8 cellular contexts compared by ENCODE assay signal in genomic region chr1:146369940-146370339, GRCh38.
DNase-seq lines count a peak whose midpoint lies in the region; ATAC-seq and TF ChIP-seq lines count a peak whose summit lies in the region.
"Not testable (repeated sequence)": the region's sequence is repeated elsewhere in the genome, so short reads cannot be mapped to it uniquely, and the experiment has no call there.

No MANE protein-coding gene starts in this region.

- CTCF ChIA-PET in Panc1 (lab: Charles Lee): not testable (repeated sequence)

- intact Hi-C loops in Panc1 (cut with micrococcal nuclease; ENCODE audit: unreplicated experiment); left ventricle myocardium inferior (cut with micrococcal nuclease): not testable (repeated sequence)

- not testable (repeated sequence) for TF ChIP-seq CTCF in Panc1 (IDR thresholded peaks at IDR 0.05); left ventricle myocardium inferior (IDR thresholded peaks at IDR 0.05; ENCODE audit: borderline replicate concordance); neural crest cell (conservative IDR thresholded peaks at IDR 0.05)

- not testable (repeated sequence) for H3K36me3 Mint-ChIP-seq in neural crest cell (ENCODE audit: low read depth)

- H3K4me3 ChIP-seq in HUES48 (ENCODE audit: low read depth, low read length) (peak overlapping the region; percentile 52), Panc1 (ENCODE audit: low read depth in 2 of 2, low read length in 2 of 2) (peak overlapping the region; percentile 35 to 51), left ventricle myocardium inferior (peak overlapping the region; percentile 60)

- peak; percentile 62; the same call in 1 of the 2 replicates for ATAC-seq in Panc1

- DNase-seq in Ammon's horn (ENCODE audit: low spot score) (peak; percentile 40), Panc1 (ENCODE audit: low read depth, low spot score) (peak; percentile 89), caudate nucleus (lab: John Stamatoyannopoulos, UW) (peak in 28 of 61 donors; percentile 2 to 60 (median 15)), left ventricle myocardium inferior (peak; percentile 16), neural crest cell (ENCODE audit: low read depth, low spot score) (peak; percentile 37)
- DNase-seq in activated CD8-positive, alpha-beta memory T cell treated with anti-CD3 and anti-CD28 coated beads for 4 hours (ENCODE audit: low read depth in 2 of 2): peak; percentile 15 to 16
- DNase-seq in stimulated activated CD4-positive, alpha-beta T cell treated with anti-CD3 and anti-CD28 coated beads, TNF-alpha, amount 100 ng/mL, for 4 hours (ENCODE audit: low read depth in 3 of 3): peak; percentile 12 to 34 (median 26)

- BruUV-seq in Panc1 (replicated peaks; lab: Mats Ljungman, UMichigan): not testable (repeated sequence)

- H3K4me1 ChIP-seq in HUES48 (ENCODE audit: control insufficient read depth, insufficient read depth, low read length); Panc1 (ENCODE audit: control insufficient read depth, insufficient read depth, low read length); left ventricle myocardium inferior: not testable (repeated sequence)

- not testable (repeated sequence) for H3K27ac ChIP-seq in HUES48 (ENCODE audit: low read depth, low read length); Panc1 (ENCODE audit: low read length)
- H3K27ac ChIP-seq in caudate nucleus (ENCODE audit: low read depth, low read length) (peak overlapping the region; percentile 58), left ventricle myocardium inferior (replicated peaks) (peak overlapping the region; percentile 70)

- H3K9me3 Mint-ChIP-seq in neural crest cell: not testable (repeated sequence)

- H3K9ac ChIP-seq in HUES48 (ENCODE audit: low read depth, low read length): not testable (repeated sequence)

- H3K27me3 Mint-ChIP-seq in neural crest cell (ENCODE audit: low read depth): not testable (repeated sequence)

- not testable (repeated sequence) for H3K36me3 ChIP-seq in HUES48 (ENCODE audit: control insufficient read depth, insufficient read depth, low read length); Panc1 (ENCODE audit: control insufficient read depth, insufficient read depth, low read length); left ventricle myocardium inferior

- H3K4me1 Mint-ChIP-seq in neural crest cell: not testable (repeated sequence)

- not testable (repeated sequence) for H3K9me3 ChIP-seq in HUES48 (ENCODE audit: control insufficient read depth, insufficient read depth, low read length); Panc1 (ENCODE audit: control insufficient read depth, insufficient read depth, low read depth, low read length); left ventricle myocardium inferior (replicated peaks)

- peak overlapping the region; percentile 93 for H3K4me3 Mint-ChIP-seq in neural crest cell

- in situ Hi-C loops in Panc1 (cut with HindIII; ENCODE audit: low pct_unique_long_range_greater_than_20kb, low sequenced_read_pairs): not testable (repeated sequence)

- POLR2A ChIA-PET in Panc1 (lab: Charles Lee): not testable (repeated sequence)

- H3K27me3 ChIP-seq in HUES48 (ENCODE audit: control insufficient read depth, insufficient read depth, low read length); Panc1 (ENCODE audit: control insufficient read depth, insufficient read depth, low read length); left ventricle myocardium inferior (ENCODE audit: low read depth): not testable (repeated sequence)

- H3K27ac Mint-ChIP-seq in neural crest cell (ENCODE audit: unreplicated experiment): not testable (repeated sequence)
